ENCODE assay signal across 13 cellular contexts in the genomic region with DNA sequence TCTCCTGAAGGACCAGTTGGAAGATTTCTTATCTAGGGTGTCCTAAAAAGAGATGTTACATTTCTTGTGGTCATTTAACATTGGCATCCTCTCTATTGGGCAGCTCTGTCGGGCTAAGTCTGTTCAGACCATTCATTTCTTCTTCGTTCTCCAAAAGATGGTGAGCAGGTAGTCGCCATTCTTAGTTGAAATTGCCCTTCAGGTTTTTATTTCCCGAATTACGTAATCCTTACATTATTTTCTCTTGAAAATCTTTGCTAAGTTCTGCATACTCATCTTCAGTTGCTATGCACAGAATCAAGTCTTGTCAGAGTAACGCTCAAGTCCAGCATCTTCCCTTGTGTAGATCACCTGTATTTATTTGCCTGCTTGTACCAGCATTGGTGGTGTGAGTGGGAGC. TPM values are rescaled to one million over a fixed set of nuclear protein-coding genes. Genes with fewer than 3 reads are reported as not detected.
DNase-seq lines count a peak whose midpoint lies in the region; ATAC-seq and TF ChIP-seq lines count a peak whose summit lies in the region.
"Had no signal": no experiment of that assay in that cellular context is flagged by ENCODE, and none has a peak within 500 bp of the region (broad histone marks: within the 10 kb centered on the region; RNA-seq: fewer than 3 reads in every experiment).

No MANE protein-coding gene starts in this region.

- H3K36me3 ChIP-seq in SK-N-SH (replicated peaks in 1 of 2; ENCODE audit: control insufficient read depth in 1 of 2, insufficient read depth in 2 of 2, low read length in 1 of 2): peaks cover 49% of the 10 kb centered on the region in 2 experiments
- H3K36me3 ChIP-seq in adrenal gland (replicated peaks in 1 of 2): peaks cover 0 to 20% of the 10 kb centered on the region in 2 donors
- peaks cover 60% of the 10 kb centered on the region for H3K36me3 ChIP-seq in lower lobe of right lung
- peaks cover 28% of the 10 kb centered on the region for H3K36me3 ChIP-seq in suprapubic skin
- H3K36me3 ChIP-seq in MG63: peaks cover 63% of the 10 kb centered on the region

- no peak overlapping the region for H3K4me2 ChIP-seq in SK-N-SH

- TF ChIP-seq POLR2A in adrenal gland (IDR thresholded peaks at IDR 0.05) (no peak), suprapubic skin (IDR thresholded peaks at IDR 0.05) (no peak)

- ATAC-seq in SK-N-SH treated with all-trans-retinoic acid at 6 μM for 48 hours (no peak), lower lobe of right lung (no peak), GM18870 (IDR thresholded peaks at IDR 0.05; ENCODE audit: unreplicated experiment) (no peak)

- DNase-seq in SK-N-SH (no peak), adrenal gland (no peak), lower lobe of right lung (no peak), suprapubic skin (ENCODE audit: low spot score in 2 of 2) (no peak), posterior cingulate gyrus (no peak), MG63 (no peak)
- DNase-seq: 8988T; glutamatergic neuron; NCI-H524; stimulated activated CD4-positive, alpha-beta T cell treated with anti-CD3 and anti-CD28 coated beads, Interleukin-2, amount 100 ng/mL, for 48 hours; SW 1271 had no signal

- no peak overlapping the region for H3K4me3 ChIP-seq in SK-N-SH (ENCODE audit: low read depth in 2 of 2, low read length in 1 of 2)
- no peak overlapping the region for H3K4me3 ChIP-seq in adrenal gland
- no peak overlapping the region for H3K4me3 ChIP-seq in lower lobe of right lung
- no peak overlapping the region for H3K4me3 ChIP-seq in suprapubic skin
- H3K4me3 ChIP-seq in MG63: no peak overlapping the region

- CTCF ChIA-PET in SK-N-SH (lab: Yijun Ruan, JAX): no interaction called here

- H3K27me3 ChIP-seq in SK-N-SH (ENCODE audit: insufficient read depth): no peaks in the 10 kb centered on the region
- H3K27me3 ChIP-seq in adrenal gland: no peaks in the 10 kb centered on the region
- H3K27me3 ChIP-seq in lower lobe of right lung (ENCODE audit: low read depth): no peaks in the 10 kb centered on the region
- H3K27me3 ChIP-seq in suprapubic skin: no peaks in the 10 kb centered on the region
- H3K27me3 ChIP-seq in MG63: no peaks in the 10 kb centered on the region

- H3K9me2 ChIP-seq in SK-N-SH: no peaks in the 10 kb centered on the region

- H4K20me1 ChIP-seq in SK-N-SH (ENCODE audit: insufficient read depth): peaks cover 99% of the 10 kb centered on the region

- no peak overlapping the region for H2AFZ ChIP-seq in SK-N-SH (ENCODE audit: low read depth)

- no peak overlapping the region for H3K9ac ChIP-seq in SK-N-SH

- TF ChIP-seq RAD21 in SK-N-SH (IDR thresholded peaks at IDR 0.05; ENCODE audit: low read length): no peak

- no peak for TF ChIP-seq EP300 in SK-N-SH (IDR thresholded peaks at IDR 0.05; ENCODE audit: borderline replicate concordance in 1 of 2, low read depth in 1 of 2, low read length in 1 of 2)
- no peak for TF ChIP-seq EP300 in suprapubic skin (IDR thresholded peaks at IDR 0.05)

- peaks cover 10% of the 10 kb centered on the region for H3F3A ChIP-seq in SK-N-SH (replicated peaks; ENCODE audit: insufficient read depth)

- 94% methylated on average over 6 of the region's 6 CpGs for WGBS in SK-N-SH (ENCODE audit: low lambda C conversion rate)
- WGBS in adrenal gland, 4 donors: 89 to 95% (median 92%) methylated on average over 6 of the region's 6 CpGs
- 87% methylated on average over 6 of the region's 6 CpGs for WGBS in suprapubic skin

- intact Hi-C loops in adrenal gland (cut with DNase I): no loop called here
- intact Hi-C loops in lower lobe of right lung (cut with DNase I): no loop called here
- intact Hi-C loops in posterior cingulate gyrus (cut with DNase I): no loop called here

- no peak for TF ChIP-seq CTCF in SK-N-SH (IDR thresholded peaks at IDR 0.05)
- TF ChIP-seq CTCF in adrenal gland (IDR thresholded peaks at IDR 0.05): no peak
- TF ChIP-seq CTCF in lower lobe of right lung (IDR thresholded peaks at IDR 0.05): no peak
- no peak for TF ChIP-seq CTCF in suprapubic skin (IDR thresholded peaks at IDR 0.05)

- no peaks in the 10 kb centered on the region for H3K9me3 ChIP-seq in SK-N-SH
- H3K9me3 ChIP-seq in adrenal gland (replicated peaks in 1 of 3): no peaks in the 10 kb centered on the region
- no peaks in the 10 kb centered on the region for H3K9me3 ChIP-seq in lower lobe of right lung
- H3K9me3 ChIP-seq in suprapubic skin: no peaks in the 10 kb centered on the region
- no peaks in the 10 kb centered on the region for H3K9me3 ChIP-seq in MG63

- H3K27ac ChIP-seq in SK-N-SH (ENCODE audit: low read depth in 2 of 2, low read length in 1 of 2) (peak overlapping the region; percentile 1 to 31; a peak in 2 of 4 replicates), adrenal gland (peak overlapping the region in 4 of 5 donors; percentile 39 to 87 (median 72)), lower lobe of right lung (peak overlapping the region; percentile 81), suprapubic skin (peak overlapping the region; percentile 90)

- H3K79me2 ChIP-seq in SK-N-SH (ENCODE audit: insufficient read depth): peaks cover 100% of the 10 kb centered on the region

- H3K4me1 ChIP-seq in SK-N-SH (ENCODE audit: control insufficient read depth in 1 of 2, insufficient read depth in 2 of 2, low read depth in 1 of 2, low read length in 1 of 2): peaks cover 15 to 19% of the 10 kb centered on the region in 2 experiments; a peak in 3 of 4 replicates
- H3K4me1 ChIP-seq in adrenal gland (replicated peaks in 1 of 2): peaks cover 23 to 64% of the 10 kb centered on the region in 2 donors
- peaks cover 79% of the 10 kb centered on the region for H3K4me1 ChIP-seq in lower lobe of right lung
- H3K4me1 ChIP-seq in suprapubic skin: peaks cover 80% of the 10 kb centered on the region

- POLR2A ChIA-PET in SK-N-SH (lab: Yijun Ruan, JAX): no interaction called here

TF ChIP-seq in SK-N-SH, 30 proteins besides CTCF, POLR2A, EP300 and RAD21:
- TF ChIP-seq GATA2 (CRISPR knock-in tag; IDR thresholded peaks at IDR 0.05) (no peak), GABPA (IDR thresholded peaks at IDR 0.05; ENCODE audit: low read depth) (no peak), TEAD4 (IDR thresholded peaks at IDR 0.05; ENCODE audit: borderline replicate concordance, insufficient read depth) (no peak)

TF ChIP-seq in SK-N-SH treated with all-trans-retinoic acid at 6 μM for 48 hours, 23 proteins besides CTCF, POLR2A, EP300 and RAD21 (continues in another document):
- no peak for TF ChIP-seq ZC3H10 (CRISPR knock-in tag; IDR thresholded peaks at IDR 0.05)
- no peak for TF ChIP-seq BACH2 (CRISPR knock-in tag; IDR thresholded peaks at IDR 0.05; ENCODE audit: borderline replicate concordance)
- no peak for TF ChIP-seq ZNF565 (CRISPR knock-in tag; conservative IDR thresholded peaks at IDR 0.05; ENCODE audit: low read depth)
- no peak for TF ChIP-seq ZFP30 (CRISPR knock-in tag; IDR thresholded peaks at IDR 0.05)
- TF ChIP-seq, protein P1, sequence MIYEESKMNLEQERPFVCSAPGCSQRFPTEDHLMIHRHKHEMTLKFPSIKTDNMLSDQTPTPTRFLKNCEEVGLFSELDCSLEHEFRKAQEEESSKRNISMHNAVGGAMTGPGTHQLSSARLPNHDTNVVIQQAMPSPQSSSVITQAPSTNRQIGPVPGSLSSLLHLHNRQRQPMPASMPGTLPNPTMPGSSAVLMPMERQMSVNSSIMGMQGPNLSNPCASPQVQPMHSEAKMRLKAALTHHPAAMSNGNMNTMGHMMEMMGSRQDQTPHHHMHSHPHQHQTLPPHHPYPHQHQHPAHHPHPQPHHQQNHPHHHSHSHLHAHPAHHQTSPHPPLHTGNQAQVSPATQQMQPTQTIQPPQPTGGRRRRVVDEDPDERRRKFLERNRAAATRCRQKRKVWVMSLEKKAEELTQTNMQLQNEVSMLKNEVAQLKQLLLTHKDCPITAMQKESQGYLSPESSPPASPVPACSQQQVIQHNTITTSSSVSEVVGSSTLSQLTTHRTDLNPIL (CRISPR knock-in tag; IDR thresholded peaks at IDR 0.05; ENCODE audit: low read depth): no peak
- no peak for TF ChIP-seq ARNTL (CRISPR knock-in tag; IDR thresholded peaks at IDR 0.05; ENCODE audit: borderline replicate concordance, low read depth)
- no peak for TF ChIP-seq OSR1 (CRISPR knock-in tag; IDR thresholded peaks at IDR 0.05)
- no peak for TF ChIP-seq GLIS3 (CRISPR knock-in tag; IDR thresholded peaks at IDR 0.05)
- no peak for TF ChIP-seq CSDC2 (CRISPR knock-in tag; IDR thresholded peaks at IDR 0.05)
- no peak for TF ChIP-seq PPARA (CRISPR knock-in tag; IDR thresholded peaks at IDR 0.05; ENCODE audit: borderline replicate concordance)
- TF ChIP-seq TOX (CRISPR knock-in tag; IDR thresholded peaks at IDR 0.05; ENCODE audit: borderline replicate concordance): no peak
- no peak for TF ChIP-seq ISL1 (CRISPR knock-in tag; IDR thresholded peaks at IDR 0.05)
- TF ChIP-seq SNAI2 (CRISPR knock-in tag; IDR thresholded peaks at IDR 0.05): no peak

RNA-seq across cellular contexts. Expression of a gene that starts 19.8 kb away (rescaled TPM):
- polyA plus RNA-seq in SK-N-SH (2012; rRNA removed) (454 and 460 TPM in 2 replicates), adrenal gland (100 to 1,000 TPM; 208 to 397 (median 296) TPM)
- 552 and 601 TPM in 2 replicates for polyA plus RNA-seq in SK-N-SH (2012; cell fraction: cytosol; rRNA removed)
- polyA plus RNA-seq in SK-N-SH (2012; cell fraction: nucleus; rRNA removed): 212 and 275 TPM in 2 replicates
- total RNA-seq in adrenal gland (100 to 1,000 TPM; 129 to 243 (median 188) TPM), lower lobe of right lung (257 TPM), suprapubic skin (100 to 1,000 TPM; 217 to 293 (median 253) TPM)
- total RNA-seq in MG63 (2014; rRNA removed; shearing (Covaris generic); ENCODE audit: low replicate concordance): 20.8 and 31.9 TPM in 2 replicates

RNA-seq across cellular contexts. Expression of a gene that starts 45.3 kb away (rescaled TPM):
- polyA plus RNA-seq in SK-N-SH (2012; rRNA removed) (16.1 and 18.5 TPM in 2 replicates), adrenal gland (10 to 100 TPM in 1 of 3 donors, 1 to 10 TPM in 2; 4.5 to 15.9 (median 6.0) TPM)
- 20.3 and 20.6 TPM in 2 replicates for polyA plus RNA-seq in SK-N-SH (2012; cell fraction: cytosol; rRNA removed)
- polyA plus RNA-seq in SK-N-SH (2012; cell fraction: nucleus; rRNA removed): 9.0 and 9.6 TPM in 2 replicates
- total RNA-seq in adrenal gland (10 to 100 TPM; 12.7 to 17.0 (median 14.5) TPM), lower lobe of right lung (15.7 TPM), suprapubic skin (10 to 100 TPM; 10.4 to 20.4 (median 13.6) TPM)
- 19.8 and 44.1 TPM in 2 replicates for total RNA-seq in MG63 (2014; rRNA removed; shearing (Covaris generic); ENCODE audit: low replicate concordance)

RNA-seq across cellular contexts. Expression of a gene that starts 53.6 kb away (rescaled TPM):
- 24.1 and 27.4 TPM in 2 replicates for polyA plus RNA-seq in SK-N-SH (2012; rRNA removed)
- polyA plus RNA-seq in SK-N-SH (2012; cell fraction: cytosol; rRNA removed): 13.7 and 17.3 TPM in 2 replicates
- 69.2 and 80.2 TPM in 2 replicates for polyA plus RNA-seq in SK-N-SH (2012; cell fraction: nucleus; rRNA removed)
- total RNA-seq in adrenal gland: 10 to 100 TPM; 23.2 to 56.7 (median 43.9) TPM
- polyA plus RNA-seq in adrenal gland: 10 to 100 TPM; 19.8 to 32.4 (median 28.3) TPM
- 40.6 TPM for total RNA-seq in lower lobe of right lung
- total RNA-seq in suprapubic skin: 10 to 100 TPM; 19.0 to 61.2 (median 22.0) TPM
- total RNA-seq in MG63 (2014; rRNA removed; shearing (Covaris generic); ENCODE audit: low replicate concordance): 15.6 and 59.1 TPM in 2 replicates

Comparison
In these comparisons a context has a peak if more than half of its experiments do, and no peak if none do; other contexts are left out.
1. H3K27ac ChIP-seq: peak in every context shown above with its lines; median percentile 90 in suprapubic skin; 81 in lower lobe of right lung; 72 in adrenal gland; 16 in SK-N-SH.